In the genomic region with DNA sequence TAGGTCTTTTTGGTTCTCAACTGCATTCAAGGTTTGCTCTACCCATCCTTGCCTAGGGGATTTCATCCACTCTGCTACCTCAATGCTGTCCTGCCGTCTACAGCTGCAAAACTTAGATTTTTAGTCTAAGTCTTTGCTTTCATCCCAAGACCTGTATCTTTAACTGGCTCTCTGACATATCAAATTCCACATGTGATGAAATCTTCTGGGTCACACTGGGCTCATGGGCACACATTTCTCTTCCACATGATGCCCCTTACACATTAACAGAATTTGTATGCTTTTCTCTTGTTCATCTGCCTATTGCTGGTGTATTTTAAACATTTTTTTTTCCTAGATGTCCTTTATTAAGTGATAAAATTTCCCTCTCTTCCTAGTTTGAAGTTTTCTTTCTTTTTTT, we compare ENCODE assay signal across 32 cellular contexts.
"Had no signal": no experiment of that assay in that cellular context is flagged by ENCODE, and none has a peak within 500 bp of the region (broad histone marks: within the 10 kb centered on the region; RNA-seq: fewer than 3 reads in every experiment).

No MANE protein-coding gene starts in this region.

- H3K9me3 Mint-ChIP-seq: activated naive CD4-positive, alpha-beta T cell treated with anti-CD3 and anti-CD28 coated beads for 36 hours had no signal

- ATAC-seq: activated CD4-positive, CD25-positive, alpha-beta regulatory T cell treated with anti-CD3 and anti-CD28 coated beads, Interleukin-2, amount 50 U/mL, for 24 hours; activated CD8-positive, alpha-beta T cell treated with anti-CD3 and anti-CD28 coated beads for 36 hours; activated naive CD8-positive, alpha-beta T cell treated with anti-CD3 and anti-CD28 coated beads, Interleukin-2, amount 50 U/mL, for 24 hours; activated T-cell treated with anti-CD3 and anti-CD28 coated beads, Interleukin-2, amount 50 U/mL, for 4 hours; activated T-helper 17 cell treated with anti-CD3 and anti-CD28 coated beads, Interleukin-2, amount 50 U/mL, for 72 hours; esophagus mucosa; foreskin keratinocyte; gastroesophageal sphincter; T-helper 17 cell had no signal

- H3K27me3 ChIP-seq: ascending aorta, breast epithelium, cardiac muscle cell, gastroesophageal sphincter had no signal

- H3K36me3 Mint-ChIP-seq: activated naive CD4-positive, alpha-beta T cell treated with anti-CD3 and anti-CD28 coated beads, Interleukin-2, amount 50 U/mL, for 24 hours; activated naive CD8-positive, alpha-beta T cell treated with anti-CD3 and anti-CD28 coated beads for 36 hours; brain had no signal

- H3K4me3 ChIP-seq: ascending aorta, breast epithelium, cardiac muscle cell, coronary artery, dorsolateral prefrontal cortex, gastroesophageal sphincter had no signal

- H3K4me3 Mint-ChIP-seq: activated B cell treated with CpG ODN at 0.5 μM for 24 hours; activated CD8-positive, alpha-beta T cell treated with anti-CD3 and anti-CD28 coated beads for 36 hours; activated naive CD4-positive, alpha-beta T cell treated with anti-CD3 and anti-CD28 coated beads for 36 hours; activated naive CD4-positive, alpha-beta T cell treated with anti-CD3 and anti-CD28 coated beads, Interleukin-2, amount 50 U/mL, for 24 hours; activated naive CD8-positive, alpha-beta T cell treated with anti-CD3 and anti-CD28 coated beads for 36 hours; activated naive CD8-positive, alpha-beta T cell treated with anti-CD3 and anti-CD28 coated beads, Interleukin-2, amount 50 U/mL, for 24 hours; activated T-cell treated with anti-CD3 and anti-CD28 coated beads, Interleukin-2, amount 50 U/mL, for 4 hours; activated T-helper 17 cell treated with anti-CD3 and anti-CD28 coated beads, Interleukin-2, amount 50 U/mL, for 72 hours; brain; central memory CD8-positive, alpha-beta T cell; dendritic cell treated with granulocyte-macrophage colony-stimulating factor and Interleukin-4, amounts not matched to agents 40 ng/mL and 50 ng/mL, for 4 days; endodermal cell; T-helper 17 cell; T-helper 2 cell treated with Interferon-gamma antibody and Interleukin-4, amounts not matched to agents 5 μg/mL and 100 μg/mL, for 36 hours had no signal

- H3K4me1 ChIP-seq: ascending aorta, breast epithelium, foreskin keratinocyte, gastroesophageal sphincter had no signal

- H3K36me3 ChIP-seq: ascending aorta, breast epithelium, cardiac muscle cell, gastroesophageal sphincter, WERI-Rb-1 had no signal

- H3K27ac ChIP-seq: ascending aorta, breast epithelium, cardiac muscle cell, coronary artery, foreskin keratinocyte, gastroesophageal sphincter, WERI-Rb-1 had no signal

- H3K4me1 Mint-ChIP-seq: activated B cell treated with CpG ODN at 0.5 μM for 24 hours; activated naive CD4-positive, alpha-beta T cell treated with anti-CD3 and anti-CD28 coated beads, Interleukin-2, amount 50 U/mL, for 24 hours; activated naive CD8-positive, alpha-beta T cell treated with anti-CD3 and anti-CD28 coated beads for 36 hours; activated naive CD8-positive, alpha-beta T cell treated with anti-CD3 and anti-CD28 coated beads, Interleukin-2, amount 50 U/mL, for 24 hours; activated T-helper 17 cell treated with anti-CD3 and anti-CD28 coated beads, Interleukin-2, amount 50 U/mL, for 72 hours; central memory CD8-positive, alpha-beta T cell; T-helper 17 cell had no signal

- DNase-seq: activated B cell treated with CpG ODN at 0.5 μM for 24 hours; activated CD4-positive, alpha-beta T cell treated with anti-CD3 and anti-CD28 coated beads for 48 hours; activated CD4-positive, alpha-beta T cell treated with anti-CD3 and anti-CD28 coated beads, Interleukin-2, amount 50 U/mL, for 1 hour; activated CD4-positive, alpha-beta T cell treated with anti-CD3 and anti-CD28 coated beads, Interleukin-2, amount 50 U/mL, for 48 hours; activated CD8-positive, alpha-beta memory T cell treated with anti-CD3 and anti-CD28 coated beads for 24 hours; activated CD8-positive, alpha-beta T cell treated with anti-CD3 and anti-CD28 coated beads for 36 hours; activated effector memory CD4-positive, alpha-beta T cell treated with Interleukin-2 at 50 U/mL for 16 hours; activated naive CD4-positive, alpha-beta T cell treated with anti-CD3 and anti-CD28 coated beads for 36 hours; activated naive CD8-positive, alpha-beta T cell treated with anti-CD3 and anti-CD28 coated beads for 36 hours; activated naive CD8-positive, alpha-beta T cell treated with anti-CD3 and anti-CD28 coated beads, Interleukin-2, amount 50 U/mL, for 24 hours; activated T-cell treated with anti-CD3 and anti-CD28 coated beads, Interleukin-2, amount 50 U/mL, for 4 hours; dorsolateral prefrontal cortex; effector memory CD4-positive, alpha-beta T cell; endodermal cell; foreskin keratinocyte; T-helper 1 cell; T-helper 17 cell; T1000; WERI-Rb-1 had no signal

- H3K27me3 Mint-ChIP-seq: activated T-helper 17 cell treated with anti-CD3 and anti-CD28 coated beads, Interleukin-2, amount 50 U/mL, for 72 hours; T-helper 17 cell had no signal

- H3K9me3 ChIP-seq: ascending aorta, breast epithelium had no signal

- H3K27ac Mint-ChIP-seq: activated B cell treated with CpG ODN at 0.5 μM for 24 hours; activated CD8-positive, alpha-beta T cell treated with anti-CD3 and anti-CD28 coated beads for 36 hours; activated naive CD4-positive, alpha-beta T cell treated with anti-CD3 and anti-CD28 coated beads for 36 hours; activated naive CD4-positive, alpha-beta T cell treated with anti-CD3 and anti-CD28 coated beads, Interleukin-2, amount 50 U/mL, for 24 hours; activated naive CD8-positive, alpha-beta T cell treated with anti-CD3 and anti-CD28 coated beads for 36 hours; activated naive CD8-positive, alpha-beta T cell treated with anti-CD3 and anti-CD28 coated beads, Interleukin-2, amount 50 U/mL, for 24 hours; activated T-helper 17 cell treated with anti-CD3 and anti-CD28 coated beads, Interleukin-2, amount 50 U/mL, for 72 hours; brain; dendritic cell treated with granulocyte-macrophage colony-stimulating factor and Interleukin-4, amounts not matched to agents 40 ng/mL and 50 ng/mL, for 4 days; endodermal cell; T-helper 17 cell; T-helper 2 cell treated with Interferon-gamma antibody and Interleukin-4, amounts not matched to agents 5 μg/mL and 100 μg/mL, for 36 hours had no signal
